Comparison of ENCODE assay signal across 8 cellular contexts in the genomic region with DNA sequence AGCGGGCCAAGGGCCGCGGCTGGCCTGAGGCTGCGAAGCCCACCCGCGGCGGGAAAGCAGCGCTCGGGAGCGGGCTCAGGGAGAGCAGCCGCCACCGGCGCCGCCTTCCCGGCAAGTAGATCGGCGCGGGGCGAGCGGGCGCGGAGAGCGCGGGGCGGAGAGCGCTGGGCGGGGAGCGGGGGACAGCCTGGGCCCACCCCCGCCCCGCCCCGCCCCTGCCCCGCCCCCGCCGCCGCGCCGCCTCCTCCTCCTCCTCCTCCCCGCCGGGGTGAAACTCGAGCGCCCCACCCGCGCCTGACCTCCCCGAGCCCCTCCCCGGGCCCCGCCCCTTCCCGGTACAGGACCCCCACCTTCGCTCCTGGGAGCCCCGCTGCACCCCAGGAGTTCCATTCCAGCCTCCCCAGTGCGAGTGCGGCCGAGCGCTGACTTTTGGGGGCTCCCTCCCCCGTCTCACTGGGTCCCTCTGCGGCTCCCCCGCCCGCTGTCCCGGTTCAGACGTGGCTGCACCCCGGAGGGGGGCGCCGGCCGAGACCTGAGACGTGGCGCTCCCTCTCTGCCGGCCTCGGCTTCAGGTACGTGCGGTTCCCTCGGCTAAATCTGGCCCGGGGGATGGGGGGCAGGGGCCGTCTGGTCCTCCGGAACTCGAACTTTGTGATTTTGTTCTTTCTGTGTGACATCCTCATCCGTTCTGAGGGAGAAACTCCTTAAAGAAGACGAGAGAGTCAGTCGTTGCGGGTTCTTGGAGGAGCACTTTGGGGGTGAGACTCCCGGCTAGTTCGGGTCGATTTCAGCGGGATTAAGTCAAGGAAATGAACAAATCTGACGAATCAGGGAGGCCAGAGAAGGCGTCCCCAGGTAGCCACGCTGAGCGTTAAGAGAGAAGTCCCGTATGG. TPM values are rescaled to one million over a fixed set of nuclear protein-coding genes. Genes with fewer than 3 reads are reported as not detected.
DNase-seq lines count a peak whose midpoint lies in the region; ATAC-seq and TF ChIP-seq lines count a peak whose summit lies in the region.

A gene with protein sequence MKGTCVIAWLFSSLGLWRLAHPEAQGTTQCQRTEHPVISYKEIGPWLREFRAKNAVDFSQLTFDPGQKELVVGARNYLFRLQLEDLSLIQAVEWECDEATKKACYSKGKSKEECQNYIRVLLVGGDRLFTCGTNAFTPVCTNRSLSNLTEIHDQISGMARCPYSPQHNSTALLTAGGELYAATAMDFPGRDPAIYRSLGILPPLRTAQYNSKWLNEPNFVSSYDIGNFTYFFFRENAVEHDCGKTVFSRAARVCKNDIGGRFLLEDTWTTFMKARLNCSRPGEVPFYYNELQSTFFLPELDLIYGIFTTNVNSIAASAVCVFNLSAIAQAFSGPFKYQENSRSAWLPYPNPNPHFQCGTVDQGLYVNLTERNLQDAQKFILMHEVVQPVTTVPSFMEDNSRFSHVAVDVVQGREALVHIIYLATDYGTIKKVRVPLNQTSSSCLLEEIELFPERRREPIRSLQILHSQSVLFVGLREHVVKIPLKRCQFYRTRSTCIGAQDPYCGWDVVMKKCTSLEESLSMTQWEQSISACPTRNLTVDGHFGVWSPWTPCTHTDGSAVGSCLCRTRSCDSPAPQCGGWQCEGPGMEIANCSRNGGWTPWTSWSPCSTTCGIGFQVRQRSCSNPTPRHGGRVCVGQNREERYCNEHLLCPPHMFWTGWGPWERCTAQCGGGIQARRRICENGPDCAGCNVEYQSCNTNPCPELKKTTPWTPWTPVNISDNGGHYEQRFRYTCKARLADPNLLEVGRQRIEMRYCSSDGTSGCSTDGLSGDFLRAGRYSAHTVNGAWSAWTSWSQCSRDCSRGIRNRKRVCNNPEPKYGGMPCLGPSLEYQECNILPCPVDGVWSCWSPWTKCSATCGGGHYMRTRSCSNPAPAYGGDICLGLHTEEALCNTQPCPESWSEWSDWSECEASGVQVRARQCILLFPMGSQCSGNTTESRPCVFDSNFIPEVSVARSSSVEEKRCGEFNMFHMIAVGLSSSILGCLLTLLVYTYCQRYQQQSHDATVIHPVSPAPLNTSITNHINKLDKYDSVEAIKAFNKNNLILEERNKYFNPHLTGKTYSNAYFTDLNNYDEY (minus strand): TSS at position 117 of the 893 bp plus-strand sequence. CDS start 166,129 bp downstream, outside the sequence.

- H3K36me3 Mint-ChIP-seq in activated naive CD8-positive, alpha-beta T cell treated with anti-CD3 and anti-CD28 coated beads, Interleukin-2, amount 50 U/mL, for 24 hours (ENCODE audit: low read depth) = no peaks in the 10 kb centered on the region

- H3K4me1 ChIP-seq in osteoblast (ENCODE audit: insufficient read depth, low read length) = peaks cover 33% of the 10 kb centered on the region

- intact Hi-C loops in cardiac septum (cut with DNase I) = loop anchor here (2.0 to 10.0 kb wide), 5 partner anchors 31 to 391 kb away; no protein-coding TSS in a partner anchor

- H3K4me3 Mint-ChIP-seq in activated naive CD8-positive, alpha-beta T cell treated with anti-CD3 and anti-CD28 coated beads, Interleukin-2, amount 50 U/mL, for 24 hours = no peak within 1 kb of the TSS

- ATAC-seq in activated naive CD8-positive, alpha-beta T cell treated with anti-CD3 and anti-CD28 coated beads, Interleukin-2, amount 50 U/mL, for 24 hours = peak; percentile 24
- ATAC-seq in HG03342 (IDR thresholded peaks at IDR 0.05; ENCODE audit: unreplicated experiment) = no peak
- ATAC-seq in GM18519 (IDR thresholded peaks at IDR 0.05; ENCODE audit: low FRiP score, unreplicated experiment) = no peak
- ATAC-seq in HG02588 (IDR thresholded peaks at IDR 0.05; ENCODE audit: unreplicated experiment) = no peak

- peaks cover 32% of the 10 kb centered on the region for H3K27me3 Mint-ChIP-seq in activated naive CD8-positive, alpha-beta T cell treated with anti-CD3 and anti-CD28 coated beads, Interleukin-2, amount 50 U/mL, for 24 hours

- H4K20me1 ChIP-seq in osteoblast (ENCODE audit: insufficient read depth, low read length) = peaks cover 6% of the 10 kb centered on the region

- H3K9me3 ChIP-seq in osteoblast (ENCODE audit: low read depth, low read length) = no peaks in the 10 kb centered on the region

- H3K27ac Mint-ChIP-seq in activated naive CD8-positive, alpha-beta T cell treated with anti-CD3 and anti-CD28 coated beads, Interleukin-2, amount 50 U/mL, for 24 hours = no peak within 1 kb of the TSS

- peaks cover 79% of the 10 kb centered on the region for H3K79me2 ChIP-seq in osteoblast (ENCODE audit: insufficient read depth, low read length)

- no peak for DNase-seq in Jurkat, Clone E6-1 (ENCODE audit: low read depth, low spot score)
- DNase-seq in activated naive CD8-positive, alpha-beta T cell treated with anti-CD3 and anti-CD28 coated beads, Interleukin-2, amount 50 U/mL, for 24 hours = no peak
- DNase-seq in cardiac septum (ENCODE audit: low spot score) (peak; percentile 84), osteoblast (ENCODE audit: insufficient read length, low spot score, missing footprints) (peak; percentile 92)

- peak within 1 kb of the TSS; percentile 40 for H3K4me3 ChIP-seq in GM08714 (ENCODE audit: low read length)
- peak within 1 kb of the TSS; percentile 15; the same call in 1 of the 2 replicates for H3K4me3 ChIP-seq in Jurkat, Clone E6-1 (ENCODE audit: low read length)
- peak within 1 kb of the TSS; percentile 92 for H3K4me3 ChIP-seq in osteoblast (ENCODE audit: insufficient read depth, low read length)

- TF ChIP-seq CTCF in osteoblast (IDR thresholded peaks at IDR 0.05; ENCODE audit: extremely low read depth, low read depth, low read length) = no peak

- no peaks in the 10 kb centered on the region for H3K27me3 ChIP-seq in osteoblast (ENCODE audit: insufficient read depth, low read length)

- H3K36me3 ChIP-seq in osteoblast (ENCODE audit: insufficient read depth, low read length) = peaks cover 26% of the 10 kb centered on the region

- peak within 1 kb of the TSS; percentile 89 for H2AFZ ChIP-seq in osteoblast (ENCODE audit: low read length)

- peak within 1 kb of the TSS; percentile 94 for H3K4me2 ChIP-seq in osteoblast (ENCODE audit: insufficient read depth, low read length)

- peaks cover 6% of the 10 kb centered on the region for H3K4me1 Mint-ChIP-seq in activated naive CD8-positive, alpha-beta T cell treated with anti-CD3 and anti-CD28 coated beads, Interleukin-2, amount 50 U/mL, for 24 hours

- H3K9me3 Mint-ChIP-seq in activated naive CD8-positive, alpha-beta T cell treated with anti-CD3 and anti-CD28 coated beads, Interleukin-2, amount 50 U/mL, for 24 hours = no peaks in the 10 kb centered on the region

- peak within 1 kb of the TSS; percentile 98 for H3K27ac ChIP-seq in osteoblast (ENCODE audit: low read depth, low read length)

RNA-seq across cellular contexts. Expression of the gene that starts here (rescaled TPM):
- not detected for polyA plus RNA-seq in Jurkat, Clone E6-1 (2012; ENCODE audit: insufficient read depth, insufficient read length)
- total RNA-seq in cardiac septum (75.8 TPM), osteoblast (42.3 and 47.1 TPM in 2 replicates)

Comparison
In these comparisons a context has a peak if more than half of its experiments do, and no peak if none do; other contexts are left out.
1. H3K4me3 ChIP-seq: peak in every context shown above with its lines; median percentile 92 in osteoblast; 40 in GM08714; 15 in Jurkat, Clone E6-1.
2. DNase-seq: peak in cardiac septum (single experiment) and osteoblast (single experiment); none in Jurkat, Clone E6-1 (single experiment) and activated naive CD8-positive, alpha-beta T cell treated with anti-CD3 and anti-CD28 coated beads, Interleukin-2, amount 50 U/mL, for 24 hours (single experiment).